In the genomic region with DNA sequence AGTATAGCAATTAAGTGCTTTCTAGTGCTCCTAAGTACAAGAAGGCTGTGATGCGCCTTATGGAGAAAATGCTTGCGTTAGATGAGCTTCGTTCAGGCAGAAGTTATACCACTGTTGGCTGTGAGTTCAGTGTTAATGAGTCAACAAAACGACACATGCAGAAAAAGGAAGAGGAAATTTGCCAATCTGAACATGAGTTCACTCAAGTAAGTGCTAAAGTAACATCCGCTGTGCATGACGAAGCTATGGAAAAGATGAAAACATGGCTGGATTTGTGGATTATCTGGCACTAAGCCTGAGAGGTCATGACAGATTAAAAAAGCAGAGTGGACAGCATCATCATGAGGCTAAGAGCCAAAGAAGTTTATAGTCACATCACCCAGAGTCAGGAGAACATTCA, we compare ENCODE assay signal across 9 cellular contexts. TPM values are rescaled to one million over a fixed set of nuclear protein-coding genes. Genes with fewer than 3 reads are reported as not detected.
A peak's percentile ranks its signal among the peaks of the same experiment; 100 is the strongest.
DNase-seq lines count a peak whose midpoint lies in the region; ATAC-seq lines count a peak whose summit lies in the region.
"Had no signal": no experiment of that assay in that cellular context is flagged by ENCODE, and none has a peak within 500 bp of the region (broad histone marks: within the 10 kb centered on the region; RNA-seq: fewer than 3 reads in every experiment).

No MANE protein-coding gene starts in this region.

- no peak overlapping the region; a peak in 1 of 20 replicates for H3K4me3 ChIP-seq in BLaER1 treated with 17β-estradiol and CSF1 and Interleukin-3, amounts not matched to agents 10 nM and 100 nM
- H3K4me3 ChIP-seq in SJCRH30, result no peak overlapping the region

- H3K9me3 Mint-ChIP-seq in effector memory CD8-positive, alpha-beta T cell, result no peaks in the 10 kb centered on the region
- H3K9me3 Mint-ChIP-seq in natural killer cell treated with Interleukin-12 subunit alpha and Interleukin-12 subunit beta and Interleukin-15 and Interleukin-18, amount 100 ng/mL, for 72 hours, result no peaks in the 10 kb centered on the region
- H3K9me3 Mint-ChIP-seq in naive thymus-derived CD8-positive, alpha-beta T cell, result no peaks in the 10 kb centered on the region

- peaks cover 36% of the 10 kb centered on the region for H3K36me3 Mint-ChIP-seq in effector memory CD8-positive, alpha-beta T cell (ENCODE audit: insufficient read depth)
- peaks cover 28% of the 10 kb centered on the region for H3K36me3 Mint-ChIP-seq in natural killer cell treated with Interleukin-12 subunit alpha and Interleukin-12 subunit beta and Interleukin-15 and Interleukin-18, amount 100 ng/mL, for 72 hours
- peaks cover 4 to 11% (median 10%) of the 10 kb centered on the region in 3 donors for H3K36me3 Mint-ChIP-seq in naive thymus-derived CD8-positive, alpha-beta T cell

- H3K9ac ChIP-seq in BLaER1 treated with 17β-estradiol and CSF1 and Interleukin-3, amounts not matched to agents 10 nM and 100 nM, result peak overlapping the region in 6 of 11 experiments; percentile 2 to 65 (median 43); a peak in 10 of 22 replicates

- H3K4me2 ChIP-seq in BLaER1 treated with 17β-estradiol and CSF1 and Interleukin-3, amounts not matched to agents 10 nM and 100 nM, result peak overlapping the region; percentile 0 to 98 (median 88); a peak in 18 of 22 replicates

- H3K36me3 ChIP-seq in BLaER1 treated with 17β-estradiol and CSF1 and Interleukin-3, amounts not matched to agents 10 nM and 100 nM, result peaks cover 0 to 12% (median 0%) of the 10 kb centered on the region in 11 experiments; a peak in 2 of 22 replicates
- H3K36me3 ChIP-seq in SJCRH30, result no peaks in the 10 kb centered on the region

- H3K27me3 Mint-ChIP-seq in effector memory CD8-positive, alpha-beta T cell, result no peaks in the 10 kb centered on the region
- no peaks in the 10 kb centered on the region for H3K27me3 Mint-ChIP-seq in natural killer cell treated with Interleukin-12 subunit alpha and Interleukin-12 subunit beta and Interleukin-15 and Interleukin-18, amount 100 ng/mL, for 72 hours
- H3K27me3 Mint-ChIP-seq in naive thymus-derived CD8-positive, alpha-beta T cell, result no peaks in the 10 kb centered on the region

- H3K27ac Mint-ChIP-seq in effector memory CD8-positive, alpha-beta T cell, result peak overlapping the region; percentile 90 to 95
- H3K27ac Mint-ChIP-seq in natural killer cell treated with Interleukin-12 subunit alpha and Interleukin-12 subunit beta and Interleukin-15 and Interleukin-18, amount 100 ng/mL, for 72 hours, result peak overlapping the region; percentile 98
- peak overlapping the region in 3 of 10 donors; percentile 14 to 65 (median 19) for H3K27ac Mint-ChIP-seq in naive thymus-derived CD8-positive, alpha-beta T cell

- H3K27me3 ChIP-seq in BLaER1 treated with 17β-estradiol and CSF1 and Interleukin-3, amounts not matched to agents 10 nM and 100 nM, result no peaks in the 10 kb centered on the region
- no peaks in the 10 kb centered on the region for H3K27me3 ChIP-seq in SJCRH30

- no peaks in the 10 kb centered on the region for H4K20me1 ChIP-seq in BLaER1 treated with 17β-estradiol and CSF1 and Interleukin-3, amounts not matched to agents 10 nM and 100 nM

- H3K4me1 ChIP-seq in BLaER1 treated with 17β-estradiol and CSF1 and Interleukin-3, amounts not matched to agents 10 nM and 100 nM, result peaks cover 53 to 100% (median 88%) of the 10 kb centered on the region in 10 experiments
- peaks cover 20% of the 10 kb centered on the region for H3K4me1 ChIP-seq in SJCRH30

- peak; percentile 69 to 87 for DNase-seq in NCI-H446 (lab: John Stamatoyannopoulos, UW)
- DNase-seq in effector memory CD8-positive, alpha-beta T cell, result no peak
- DNase-seq in natural killer cell treated with Interleukin-12 subunit alpha and Interleukin-12 subunit beta and Interleukin-15 and Interleukin-18, amount 100 ng/mL, for 72 hours (ENCODE audit: low spot score), result peak; percentile 73
- no peak for DNase-seq in SJCRH30
- no peak for DNase-seq in activated CD4-positive, alpha-beta T cell treated with anti-CD3 and anti-CD28 coated beads for 48 hours
- DNase-seq in NCI-H748 (lab: John Stamatoyannopoulos, UW; ENCODE audit: unreplicated experiment), result no peak
- no peak for DNase-seq in naive thymus-derived CD8-positive, alpha-beta T cell
- DNase-seq: T-helper 2 cell had no signal

- POLR2A ChIA-PET in naive thymus-derived CD8-positive, alpha-beta T cell (lab: Charles Lee), result interaction anchor here (1.3 kb wide), 1 partner anchor 24 kb away, joined by 3 read pairs; no protein-coding TSS in a partner anchor

- H3K27ac ChIP-seq in BLaER1 treated with 17β-estradiol and CSF1 and Interleukin-3, amounts not matched to agents 10 nM and 100 nM, result peak overlapping the region in 10 of 11 experiments; percentile 26 to 87 (median 72); a peak in 20 of 22 replicates
- H3K27ac ChIP-seq in SJCRH30, result no peak overlapping the region

- H3K4me1 Mint-ChIP-seq in effector memory CD8-positive, alpha-beta T cell (ENCODE audit: low read depth in 2 of 2), result peaks cover 60 to 77% of the 10 kb centered on the region in 2 donors
- H3K4me1 Mint-ChIP-seq in natural killer cell treated with Interleukin-12 subunit alpha and Interleukin-12 subunit beta and Interleukin-15 and Interleukin-18, amount 100 ng/mL, for 72 hours (ENCODE audit: low read depth in 2 of 2), result peaks cover 68 to 74% of the 10 kb centered on the region in 2 donors
- H3K4me1 Mint-ChIP-seq in naive thymus-derived CD8-positive, alpha-beta T cell, result peaks cover 43 to 90% (median 76%) of the 10 kb centered on the region in 4 donors

- H3K9me3 ChIP-seq in BLaER1 treated with 17β-estradiol and CSF1 and Interleukin-3, amounts not matched to agents 10 nM and 100 nM (replicated peaks in 1 of 11), result peaks cover 0 to 19% (median 0%) of the 10 kb centered on the region in 11 experiments; a peak in 7 of 22 replicates
- H3K9me3 ChIP-seq in SJCRH30 (replicated peaks), result no peaks in the 10 kb centered on the region

- ATAC-seq in effector memory CD8-positive, alpha-beta T cell (replicated peaks), result no peak
- peak; percentile 58 to 69 for ATAC-seq in natural killer cell treated with Interleukin-12 subunit alpha and Interleukin-12 subunit beta and Interleukin-15 and Interleukin-18, amount 100 ng/mL, for 72 hours
- ATAC-seq in naive thymus-derived CD8-positive, alpha-beta T cell, result no peak

- H3K4me3 Mint-ChIP-seq in effector memory CD8-positive, alpha-beta T cell, result peak overlapping the region in 1 of 2 donors; percentile 2
- H3K4me3 Mint-ChIP-seq in natural killer cell treated with Interleukin-12 subunit alpha and Interleukin-12 subunit beta and Interleukin-15 and Interleukin-18, amount 100 ng/mL, for 72 hours, result peak overlapping the region; percentile 78
- H3K4me3 Mint-ChIP-seq in naive thymus-derived CD8-positive, alpha-beta T cell, result peak overlapping the region in 1 of 10 donors; percentile 42

RNA-seq across cellular contexts. Expression of a gene that starts 36.9 kb away (rescaled TPM):
- total RNA-seq in natural killer cell treated with Interleukin-12 subunit alpha and Interleukin-12 subunit beta and Interleukin-15 and Interleukin-18, amount 100 ng/mL, for 72 hours, result 100 to 1,000 TPM in 1 of 2 donors, 10 to 100 TPM in 1; 58.5 to 165 TPM
- total RNA-seq in SJCRH30 (2014; rRNA removed; shearing (Covaris generic)), result 8.1 and 8.5 TPM in 2 replicates
- total RNA-seq in naive thymus-derived CD8-positive, alpha-beta T cell, result 1 to 10 TPM; 4.4 to 4.8 TPM
- 10 to 100 TPM; 12.1 to 26.1 (median 13.7) TPM for polyA plus RNA-seq in naive thymus-derived CD8-positive, alpha-beta T cell

Comparison
In these comparisons a context has a peak if more than half of its experiments do, and no peak if none do; other contexts are left out.
1. DNase-seq: peak in NCI-H446 (2 of 2) and natural killer cell treated with Interleukin-12 subunit alpha and Interleukin-12 subunit beta and Interleukin-15 and Interleukin-18, amount 100 ng/mL, for 72 hours (single experiment); none in effector memory CD8-positive, alpha-beta T cell (0 of 3), SJCRH30 (0 of 2), activated CD4-positive, alpha-beta T cell treated with anti-CD3 and anti-CD28 coated beads for 48 hours (single experiment), NCI-H748 (single experiment) and naive thymus-derived CD8-positive, alpha-beta T cell (0 of 10).
2. ATAC-seq: peak in natural killer cell treated with Interleukin-12 subunit alpha and Interleukin-12 subunit beta and Interleukin-15 and Interleukin-18, amount 100 ng/mL, for 72 hours (2 of 2); none in effector memory CD8-positive, alpha-beta T cell (single experiment) and naive thymus-derived CD8-positive, alpha-beta T cell (0 of 2).